24 cellular contexts compared by ENCODE assay signal in genomic region chr16:69195371-69196029, GRCh38. TPM values are rescaled to one million over a fixed set of nuclear protein-coding genes. Genes with fewer than 3 reads are reported as not detected.
DNase-seq lines count a peak whose midpoint lies in the region; ATAC-seq and TF ChIP-seq lines count a peak whose summit lies in the region.
"Had no signal": no experiment of that assay in that cellular context is flagged by ENCODE, and none has a peak within 500 bp of the region (broad histone marks: within the 10 kb centered on the region; RNA-seq: fewer than 3 reads in every experiment).

No MANE protein-coding gene starts in this region.

- no peak overlapping the region; the same call in 2 of the 3 replicates for H2BK15ac ChIP-seq in IMR-90 (ENCODE audit: low read depth, low read length)

- no peak overlapping the region for H3K4me3 ChIP-seq in IMR-90 (ENCODE audit: insufficient read depth, low read depth, low read length)
- no peak overlapping the region for H3K4me3 ChIP-seq in thyroid gland (replicated peaks in 1 of 3)
- H3K4me3 ChIP-seq: SJSA1 had no signal

- DNase-seq in NCI-H1436 (lab: John Stamatoyannopoulos, UW) (peak; percentile 14), NCI-H1436 treated with DMSO at 0.1 percent for 48 hours (lab: John Stamatoyannopoulos, UW) (no peak), IMR-90 (no peak), thyroid gland (no peak), AG08395 (ENCODE audit: low spot score) (no peak)
- DNase-seq in stimulated activated naive CD8-positive, alpha-beta T cell treated with anti-CD3 and anti-CD28 coated beads, Interleukin-15, amount 100 ng/mL, for 72 hours = no peak
- DNase-seq: activated CD4-positive, alpha-beta T cell treated with anti-CD3 and anti-CD28 coated beads, Interleukin-2, amount 10 ng/mL, durations not matched to agents 7 days and 5 days; CD4-positive, alpha-beta T cell; effector CD4-positive, alpha-beta T cell; hypothalamus; Karpas-422; MV-4-11; NCI-H1930; NCI-H345; NCI-H748 treated with DMSO at 0.1 percent for 48 hours; substantia nigra had no signal

- no peak overlapping the region for H2AK9ac ChIP-seq in IMR-90 (replicated peaks; ENCODE audit: low read depth, low read length, poor library complexity)

- no peak overlapping the region for H3K56ac ChIP-seq in IMR-90 (ENCODE audit: extremely low read depth, insufficient read depth, low read length)

- H2AK5ac ChIP-seq in IMR-90 (ENCODE audit: low read depth, low read length) = peak overlapping the region; percentile 66; the same call in 1 of the 2 replicates

- POLR2A ChIA-PET in IMR-90 (lab: Charles Lee; ENCODE audit: unreplicated experiment) = interaction anchor here (0.7 kb wide), 1 partner anchor 40 kb away, joined by 6 read pairs; no protein-coding TSS in a partner anchor

- H3K4me1 Mint-ChIP-seq in stimulated activated naive CD8-positive, alpha-beta T cell treated with anti-CD3 and anti-CD28 coated beads, Interleukin-15, amount 100 ng/mL, for 72 hours = peaks cover 37% of the 10 kb centered on the region
- H3K4me1 Mint-ChIP-seq: WTC11 had no signal

- peaks cover 5 to 63% of the 10 kb centered on the region in 2 experiments for H3K79me1 ChIP-seq in IMR-90 (ENCODE audit: low read depth in 1 of 2, low read length in 2 of 2)

- H3K27ac ChIP-seq in IMR-90 (ENCODE audit: insufficient read depth, low read length) (peak overlapping the region; percentile 40; the same call in 1 of the 2 replicates), thyroid gland (peak overlapping the region in 2 of 3 donors; percentile 25 to 27)
- H3K27ac ChIP-seq: RWPE1, SJSA1 had no signal

- no CpG with 5 or more reads among the region's 4 CpGs for WGBS in IMR-90 (ENCODE audit: extremely low coverage in 2 of 2, insufficient read length in 1 of 2), 2 experiments
- 58 to 62% methylated on average over 4 of the region's 4 CpGs for WGBS in thyroid gland, 2 donors

- no peaks in the 10 kb centered on the region for H3K9me3 Mint-ChIP-seq in stimulated activated naive CD8-positive, alpha-beta T cell treated with anti-CD3 and anti-CD28 coated beads, Interleukin-15, amount 100 ng/mL, for 72 hours
- H3K9me3 Mint-ChIP-seq: activated CD4-positive, alpha-beta T cell treated with anti-CD3 and anti-CD28 coated beads, Interleukin-2, amount 10 ng/mL, durations not matched to agents 7 days and 5 days; CD4-positive, alpha-beta T cell; nephron; stimulated activated memory B cell treated with anti-CD40 and anti-IgM and Interleukin-4, amounts not matched to agents 10 μg/mL and 1 μg/mL and 100 μg/mL, for 72 hours; WTC11 had no signal

- peak overlapping the region; percentile 52; the same call in 1 of the 2 replicates for H3K18ac ChIP-seq in IMR-90 (ENCODE audit: low read depth, low read length)

- H3K4me1 ChIP-seq in IMR-90 (ENCODE audit: control insufficient read depth, insufficient read depth, low read length) (peaks cover 33% of the 10 kb centered on the region), thyroid gland (peaks cover 55 to 58% of the 10 kb centered on the region in 2 donors)

- dilution Hi-C loops in IMR-90 (cut with HindIII; ENCODE audit: low sequenced_read_pairs, unreplicated experiment) = no loop called here

- peak overlapping the region; percentile 45; the same call in 1 of the 2 replicates for H3K4ac ChIP-seq in IMR-90 (ENCODE audit: low read depth, low read length)

- H3K9ac ChIP-seq in IMR-90 (ENCODE audit: low read depth, low read length) = no peak overlapping the region

- 0 out of 2 replicates have a peak overlapping the region, but pooled peaks have one; percentile 70 for H2BK20ac ChIP-seq in IMR-90 (ENCODE audit: low read depth, low read length)

- H3K36me3 ChIP-seq in IMR-90 (ENCODE audit: control insufficient read depth, insufficient read depth, low read length) = 0 out of 2 replicates have a peak, but pooled peaks cover 2% of the 10 kb centered on the region
- no peaks in the 10 kb centered on the region for H3K36me3 ChIP-seq in thyroid gland

- in situ Hi-C loops in IMR-90 (cut with MboI; ENCODE audit: low sequenced_read_pairs) = no loop called here

- no peaks in the 10 kb centered on the region for H3K27me3 Mint-ChIP-seq in stimulated activated naive CD8-positive, alpha-beta T cell treated with anti-CD3 and anti-CD28 coated beads, Interleukin-15, amount 100 ng/mL, for 72 hours
- H3K27me3 Mint-ChIP-seq: activated CD4-positive, alpha-beta T cell treated with anti-CD3 and anti-CD28 coated beads, Interleukin-2, amount 10 ng/mL, durations not matched to agents 7 days and 5 days; activated naive CD8-positive, alpha-beta T cell; CD4-positive, alpha-beta T cell; stimulated activated memory B cell treated with anti-CD40 and anti-IgM and Interleukin-4, amounts not matched to agents 10 μg/mL and 1 μg/mL and 100 μg/mL, for 72 hours had no signal

- H3K27me3 ChIP-seq in IMR-90 (ENCODE audit: control insufficient read depth, insufficient read depth, low read length) = no peaks in the 10 kb centered on the region
- no peaks in the 10 kb centered on the region for H3K27me3 ChIP-seq in thyroid gland
- H3K27me3 ChIP-seq: SJSA1 had no signal

- intact Hi-C loops in IMR-90 (cut with micrococcal nuclease) (no loop called here), thyroid gland (cut with DNase I) (no loop called here)

- ATAC-seq in IMR-90 (ENCODE audit: low read depth) (no peak), esophagus mucosa (peak; percentile 35), GM19452 (IDR thresholded peaks at IDR 0.05; ENCODE audit: unreplicated experiment) (no peak)
- ATAC-seq in stimulated activated naive CD8-positive, alpha-beta T cell treated with anti-CD3 and anti-CD28 coated beads, Interleukin-15, amount 100 ng/mL, for 72 hours = no peak
- ATAC-seq: stimulated activated memory B cell treated with anti-CD40 and anti-IgM and Interleukin-4, amounts not matched to agents 10 μg/mL and 1 μg/mL and 100 μg/mL, for 72 hours; WTC11 had no signal

- no peaks in the 10 kb centered on the region for H3K9me3 ChIP-seq in IMR-90 (ENCODE audit: control insufficient read depth, insufficient read depth, low read length)
- no peaks in the 10 kb centered on the region for H3K9me3 ChIP-seq in thyroid gland
- H3K9me3 ChIP-seq: SJSA1 had no signal

- H4K8ac ChIP-seq in IMR-90 (ENCODE audit: low read depth in 2 of 2, low read length in 2 of 2) = peak overlapping the region in 1 of 2 experiments; percentile 80; a peak in 1 of 4 replicates

- H4K91ac ChIP-seq in IMR-90 (ENCODE audit: insufficient read depth, low read depth, low read length) = peak overlapping the region; percentile 71

- H4K5ac ChIP-seq in IMR-90 (ENCODE audit: low read depth, low read length) = no peak overlapping the region

- H4K20me1 ChIP-seq in IMR-90 (ENCODE audit: insufficient read depth, low read length) = peaks cover 36% of the 10 kb centered on the region; the same call in 1 of the 2 replicates

- TF ChIP-seq POLR2A in IMR-90 (IDR thresholded peaks at IDR 0.05; ENCODE audit: low read depth, low read length) = no peak
- no peak for TF ChIP-seq POLR2A in thyroid gland (IDR thresholded peaks at IDR 0.05)

- H3K4me2 ChIP-seq in IMR-90 (ENCODE audit: low read depth, low read length) = peak overlapping the region; percentile 61; the same call in 1 of the 2 replicates

- no peak overlapping the region for H2AFZ ChIP-seq in IMR-90 (replicated peaks; ENCODE audit: low read length, poor library complexity)

- CTCF ChIA-PET in IMR-90 (lab: Yijun Ruan, JAX) = no interaction called here

- peak overlapping the region; percentile 84; the same call in 1 of the 2 replicates for H3K23ac ChIP-seq in IMR-90 (ENCODE audit: low read depth, low read length)

- no peak overlapping the region for H2BK5ac ChIP-seq in IMR-90 (ENCODE audit: low read depth, low read length, poor library complexity, severe bottlenecking)

- H2BK120ac ChIP-seq in IMR-90 (ENCODE audit: low read depth, low read length) = peak overlapping the region; percentile 72

- H3K4me3 Mint-ChIP-seq in stimulated activated naive CD8-positive, alpha-beta T cell treated with anti-CD3 and anti-CD28 coated beads, Interleukin-15, amount 100 ng/mL, for 72 hours = no peak overlapping the region
- H3K4me3 Mint-ChIP-seq: activated CD4-positive, alpha-beta T cell treated with anti-CD3 and anti-CD28 coated beads, Interleukin-2, amount 10 ng/mL, durations not matched to agents 7 days and 5 days; activated naive CD8-positive, alpha-beta T cell; CD4-positive, alpha-beta T cell; nephron; stimulated activated memory B cell treated with anti-CD40 and anti-IgM and Interleukin-4, amounts not matched to agents 10 μg/mL and 1 μg/mL and 100 μg/mL, for 72 hours; WTC11 had no signal

- H3K14ac ChIP-seq in IMR-90 (replicated peaks; ENCODE audit: low read depth, low read length) = peak overlapping the region; percentile 82

- no peak for TF ChIP-seq RAD21 in IMR-90 (IDR thresholded peaks at IDR 0.05; ENCODE audit: low read length)

- H3K27ac Mint-ChIP-seq in stimulated activated naive CD8-positive, alpha-beta T cell treated with anti-CD3 and anti-CD28 coated beads, Interleukin-15, amount 100 ng/mL, for 72 hours = no peak overlapping the region
- H3K27ac Mint-ChIP-seq: activated CD4-positive, alpha-beta T cell treated with anti-CD3 and anti-CD28 coated beads, Interleukin-2, amount 10 ng/mL, durations not matched to agents 7 days and 5 days; activated naive CD8-positive, alpha-beta T cell; CD4-positive, alpha-beta T cell; nephron; stimulated activated memory B cell treated with anti-CD40 and anti-IgM and Interleukin-4, amounts not matched to agents 10 μg/mL and 1 μg/mL and 100 μg/mL, for 72 hours; WTC11 had no signal

- H3K9me1 ChIP-seq in IMR-90 (ENCODE audit: insufficient read depth, low read length) = peaks cover 22% of the 10 kb centered on the region

- TF ChIP-seq CTCF in IMR-90 (conservative IDR thresholded peaks at IDR 0.05; ENCODE audit: low read depth, low read length) = no peak
- TF ChIP-seq CTCF in thyroid gland (IDR thresholded peaks at IDR 0.05) = no peak

- no TSS peak for BruUV-seq in IMR-90 (replicated peaks; lab: Mats Ljungman, UMichigan)

TF ChIP-seq in IMR-90, 13 proteins besides CTCF, POLR2A, EP300 and RAD21 (continues in another document):
- TF ChIP-seq FOS (IDR thresholded peaks at IDR 0.05; ENCODE audit: low read depth, low read length) = no peak
- TF ChIP-seq USF2 (IDR thresholded peaks at IDR 0.05; ENCODE audit: low read depth, low read length) = no peak
- TF ChIP-seq MAZ (IDR thresholded peaks at IDR 0.05; ENCODE audit: borderline replicate concordance, low read depth, low read length) = no peak
- no peak for TF ChIP-seq RFX5 (IDR thresholded peaks at IDR 0.05; ENCODE audit: low read depth, low read length)

RNA-seq across cellular contexts. Expression of gene SNTB2, which starts 8.5 kb away (rescaled TPM):
- total RNA-seq in IMR-90 (2012; rRNA removed) (47.5 and 58.0 TPM in 2 replicates), esophagus mucosa (25.2 TPM), thyroid gland (10 to 100 TPM; 58.0 to 99.5 (median 96.7) TPM)
- 23.5 and 24.8 TPM in 2 replicates for polyA plus RNA-seq in IMR-90 (2012; rRNA removed)
- polyA plus RNA-seq in IMR-90 (2012; cell fraction: cytosol; rRNA removed) = 7.3 and 30.5 TPM in 2 replicates
- 43.5 and 44.6 TPM in 2 replicates for polyA plus RNA-seq in IMR-90 (2012; cell fraction: nucleus; rRNA removed; ENCODE audit: low replicate concordance)
